ENCODE assay signal across 24 cellular contexts in the genomic region with DNA sequence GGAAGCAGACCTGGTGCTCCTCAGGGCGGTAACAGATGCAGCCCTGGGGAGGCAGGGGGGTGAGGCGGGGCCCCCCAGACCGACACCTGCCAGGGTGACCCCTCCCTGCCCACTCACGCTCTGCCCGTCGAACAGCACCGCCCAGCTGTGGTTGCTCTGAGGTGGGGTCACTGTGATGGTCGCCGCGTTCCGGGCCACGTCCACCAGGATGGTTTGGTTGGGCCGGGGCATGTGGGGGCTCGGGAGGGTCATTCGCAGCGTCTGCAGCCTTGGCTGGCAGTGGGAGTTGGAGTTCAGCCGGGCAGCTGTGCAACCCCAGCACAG. TPM values are rescaled to one million over a fixed set of nuclear protein-coding genes. Genes with fewer than 3 reads are reported as not detected.
"Had no signal": no experiment of that assay in that cellular context is flagged by ENCODE, and none has a peak within 500 bp of the region (broad histone marks: within the 10 kb centered on the region; RNA-seq: fewer than 3 reads in every experiment).

No MANE protein-coding gene starts in this region.

- ATAC-seq: effector memory CD8-positive, alpha-beta T cell; left colon; left ventricle myocardium superior; natural killer cell treated with Interleukin-12 subunit alpha and Interleukin-12 subunit beta and Interleukin-15 and Interleukin-18, amount 100 ng/mL, for 72 hours; right lobe of liver; stimulated activated naive B cell treated with anti-CD40 and anti-IgM and Interleukin-4, amounts not matched to agents 10 μg/mL and 1 μg/mL and 100 μg/mL, for 72 hours; stimulated activated naive CD8-positive, alpha-beta T cell treated with anti-CD3 and anti-CD28 coated beads, Interleukin-15, amount 100 ng/mL, for 72 hours had no signal

- H3K9ac ChIP-seq: neural progenitor cell, parathyroid adenoma had no signal

- H3K36me3 ChIP-seq: neural progenitor cell had no signal

- H3K4me2 ChIP-seq: hepatocyte, neural progenitor cell had no signal

- H3K27me3 Mint-ChIP-seq: dendritic cell treated with granulocyte-macrophage colony-stimulating factor and Interleukin-4, amounts not matched to agents 40 ng/mL and 50 ng/mL, for 4 days; effector memory CD8-positive, alpha-beta T cell; natural killer cell treated with Interleukin-12 subunit alpha and Interleukin-12 subunit beta and Interleukin-15 and Interleukin-18, amount 100 ng/mL, for 72 hours; stimulated activated naive B cell treated with anti-CD40 and anti-IgM and Interleukin-4, amounts not matched to agents 10 μg/mL and 1 μg/mL and 100 μg/mL, for 72 hours; stimulated activated naive CD8-positive, alpha-beta T cell treated with anti-CD3 and anti-CD28 coated beads, Interleukin-15, amount 100 ng/mL, for 72 hours had no signal

- FAIRE-seq: colon had no signal

- H3K27ac ChIP-seq: epithelial cell of prostate, esophagus muscularis mucosa, hepatocyte, neural progenitor cell, parathyroid adenoma, prostate gland, right lobe of liver, testis had no signal

- H2AFZ ChIP-seq: hepatocyte, neural progenitor cell, parathyroid adenoma had no signal

- H3K9me3 ChIP-seq: esophagus muscularis mucosa, prostate gland, right lobe of liver, testis, tibial nerve had no signal

- H3K9me3 Mint-ChIP-seq: dendritic cell treated with granulocyte-macrophage colony-stimulating factor and Interleukin-4, amounts not matched to agents 40 ng/mL and 50 ng/mL, for 4 days; effector memory CD8-positive, alpha-beta T cell; natural killer cell treated with Interleukin-12 subunit alpha and Interleukin-12 subunit beta and Interleukin-15 and Interleukin-18, amount 100 ng/mL, for 72 hours; neural progenitor cell; stimulated activated naive B cell treated with anti-CD40 and anti-IgM and Interleukin-4, amounts not matched to agents 10 μg/mL and 1 μg/mL and 100 μg/mL, for 72 hours; stimulated activated naive CD8-positive, alpha-beta T cell treated with anti-CD3 and anti-CD28 coated beads, Interleukin-15, amount 100 ng/mL, for 72 hours had no signal

- H3K4me3 Mint-ChIP-seq: dendritic cell treated with granulocyte-macrophage colony-stimulating factor and Interleukin-4, amounts not matched to agents 40 ng/mL and 50 ng/mL, for 4 days; effector memory CD8-positive, alpha-beta T cell; natural killer cell treated with Interleukin-12 subunit alpha and Interleukin-12 subunit beta and Interleukin-15 and Interleukin-18, amount 100 ng/mL, for 72 hours; neural progenitor cell; stimulated activated naive CD8-positive, alpha-beta T cell treated with anti-CD3 and anti-CD28 coated beads, Interleukin-15, amount 100 ng/mL, for 72 hours had no signal

- H3K27ac Mint-ChIP-seq: dendritic cell treated with granulocyte-macrophage colony-stimulating factor and Interleukin-4, amounts not matched to agents 40 ng/mL and 50 ng/mL, for 4 days; effector memory CD8-positive, alpha-beta T cell; natural killer cell treated with Interleukin-12 subunit alpha and Interleukin-12 subunit beta and Interleukin-15 and Interleukin-18, amount 100 ng/mL, for 72 hours; neural progenitor cell; stimulated activated naive B cell treated with anti-CD40 and anti-IgM and Interleukin-4, amounts not matched to agents 10 μg/mL and 1 μg/mL and 100 μg/mL, for 72 hours had no signal

- DNase-seq: effector memory CD8-positive, alpha-beta T cell; left colon; left ventricle myocardium superior; mesenchymal stem cell; midbrain; occipital lobe; retina; stimulated activated CD4-positive, alpha-beta T cell treated with anti-CD3 and anti-CD28 coated beads, Interleukin-4, amount 100 ng/mL, for 24 hours; stimulated activated naive B cell treated with anti-CD40 and anti-IgM and Interleukin-4, amounts not matched to agents 10 μg/mL and 1 μg/mL and 100 μg/mL, for 72 hours; stimulated activated naive CD8-positive, alpha-beta T cell treated with anti-CD3 and anti-CD28 coated beads, Interleukin-15, amount 100 ng/mL, for 72 hours; testis had no signal

- H3K27me3 ChIP-seq: esophagus muscularis mucosa, hepatocyte, neural progenitor cell, right lobe of liver, testis, tibial nerve had no signal

- H3K4me3 ChIP-seq: esophagus muscularis mucosa, hepatocyte, lung, neural progenitor cell, prostate gland, right lobe of liver, testis, tibial nerve had no signal

- H3K79me2 ChIP-seq: parathyroid adenoma had no signal

RNA-seq across cellular contexts. Expression of a gene that starts 13.6 kb away (rescaled TPM):
- total RNA-seq: right lobe of liver, subcutaneous adipose tissue had no signal
